8 cellular contexts compared by ENCODE assay signal in the genomic region with DNA sequence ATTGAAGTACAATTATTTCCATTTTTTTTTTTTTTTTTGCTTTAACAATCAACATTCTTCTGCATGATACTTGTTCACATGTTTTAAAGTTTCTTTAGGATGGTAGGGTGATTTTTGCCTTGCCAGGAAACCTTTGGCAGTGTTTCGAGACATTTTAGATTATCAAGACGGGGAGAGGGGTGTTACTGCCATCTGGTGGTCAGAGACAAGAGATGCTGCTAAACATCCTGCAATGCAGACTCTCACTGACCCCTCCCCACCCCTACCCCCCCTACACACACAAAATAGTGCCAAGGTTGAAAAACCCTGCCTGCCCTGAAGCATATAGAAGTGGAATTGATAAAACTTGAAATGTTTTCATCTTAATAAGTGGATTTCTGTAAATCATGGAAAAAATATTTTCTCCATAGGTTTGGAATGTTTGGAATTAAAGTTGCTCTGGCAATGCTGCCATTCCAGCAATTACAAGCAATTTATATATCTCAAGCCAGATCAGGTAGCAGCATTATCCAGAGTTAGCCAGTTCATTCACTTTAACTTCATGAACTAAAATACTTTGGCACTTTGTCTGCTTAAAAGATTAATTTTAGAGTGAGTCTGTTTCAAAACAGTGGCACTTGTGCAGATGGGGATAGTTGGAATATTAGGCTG.
A peak's percentile ranks its signal among the peaks of the same experiment; 100 is the strongest.
DNase-seq lines count a peak whose midpoint lies in the region; TF ChIP-seq lines count a peak whose summit lies in the region.

No MANE protein-coding gene starts in this region.

- H4K20me1 ChIP-seq in OCI-LY3 (ENCODE audit: insufficient read depth, low read length): peaks cover 8% of the 10 kb centered on the region

- H3K27ac ChIP-seq in OCI-LY3 (ENCODE audit: low read length): no peak overlapping the region

- no peaks in the 10 kb centered on the region for H3K27me3 ChIP-seq in OCI-LY3 (ENCODE audit: low read depth, low read length)

- no peak overlapping the region for H3K9ac ChIP-seq in OCI-LY3 (ENCODE audit: low read length)

- peak; percentile 62 for DNase-seq in COLO829 (ENCODE audit: low spot score)
- peak; percentile 23 for DNase-seq in GM19240 (ENCODE audit: insufficient read length, low spot score)
- DNase-seq in HT-29 (ENCODE audit: low spot score): peak; percentile 82
- peak; percentile 37 for DNase-seq in activated naive CD4-positive, alpha-beta T cell treated with Interleukin-2 at 50 U/mL for 16 hours
- DNase-seq in head of caudate nucleus: peak in 35 of 42 donors; percentile 2 to 81 (median 49)
- DNase-seq in putamen (ENCODE audit: low spot score): peak; percentile 50
- no peak for DNase-seq in NCI-H187 treated with DMSO at 0.1 percent for 48 hours (lab: John Stamatoyannopoulos, UW)

- H3K4me2 ChIP-seq in OCI-LY3 (ENCODE audit: low read length): 0 out of 2 replicates have a peak overlapping the region, but pooled peaks have one; percentile 23

- H3K9me3 ChIP-seq in OCI-LY3 (ENCODE audit: insufficient read depth, low read length): no peaks in the 10 kb centered on the region

- 0 out of 2 replicates have a peak, but pooled peaks cover 4% of the 10 kb centered on the region for H3K79me2 ChIP-seq in OCI-LY3 (ENCODE audit: low read length)

- intact Hi-C loops in head of caudate nucleus (cut with DNase I): no loop called here

- peaks cover 19% of the 10 kb centered on the region for H3K4me1 ChIP-seq in OCI-LY3 (ENCODE audit: low read length)

- H2AFZ ChIP-seq in OCI-LY3 (ENCODE audit: low read depth, low read length): no peak overlapping the region

- no peak overlapping the region for H3K4me3 ChIP-seq in OCI-LY3 (ENCODE audit: low read length)

- peak; percentile 67 for TF ChIP-seq CTCF in OCI-LY3 (IDR thresholded peaks at IDR 0.05; ENCODE audit: low read depth, low read length)

- peaks cover 15% of the 10 kb centered on the region for H3K36me3 ChIP-seq in OCI-LY3 (replicated peaks; ENCODE audit: low read depth, low read length)
